ENCODE assay signal across 8 cellular contexts in the genomic region with DNA sequence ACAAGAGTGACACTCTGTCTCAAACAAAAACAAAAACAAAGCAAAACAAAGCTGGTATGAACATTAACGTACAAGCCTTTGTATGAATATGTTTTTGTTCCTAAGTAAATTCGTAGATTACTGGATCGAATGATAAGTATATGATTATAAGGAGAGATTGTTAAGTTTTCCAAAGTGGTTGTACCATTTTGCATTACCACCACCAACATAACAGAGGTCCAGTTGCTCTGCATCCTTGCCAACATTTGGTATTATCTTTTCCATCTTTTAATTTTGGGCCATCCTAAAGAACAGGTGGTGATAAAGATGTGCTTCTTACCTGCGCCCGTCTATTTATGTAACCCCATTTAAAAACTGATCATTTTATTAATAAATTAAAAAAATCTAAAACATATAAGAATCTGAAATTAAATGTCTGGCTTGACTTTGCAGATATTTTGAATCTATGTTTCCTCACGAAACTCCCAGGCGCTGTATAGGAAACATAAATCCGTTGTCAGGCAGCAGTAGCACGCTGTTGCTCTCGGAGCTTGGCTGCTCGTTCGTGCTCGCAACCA. TPM values are rescaled to one million over a fixed set of nuclear protein-coding genes. Genes with fewer than 3 reads are reported as not detected.
A peak's percentile ranks its signal among the peaks of the same experiment; 100 is the strongest.
DNase-seq lines count a peak whose midpoint lies in the region; ATAC-seq and TF ChIP-seq lines count a peak whose summit lies in the region.

No MANE protein-coding gene starts in this region.

- TF ChIP-seq POLR2A in GM19193 (IDR thresholded peaks at IDR 0.05; ENCODE audit: extremely low read depth, insufficient read depth, insufficient read length): peak; percentile 81

- peaks cover 14% of the 10 kb centered on the region for H3K4me1 ChIP-seq in RWPE2 (ENCODE audit: insufficient read depth, poor library complexity, severe bottlenecking)

- H3K4me3 ChIP-seq in RWPE2 (ENCODE audit: severe bottlenecking) (peak overlapping the region; percentile 80), fibroblast of mammary gland (ENCODE audit: control insufficient read depth, low read depth, low read length) (peak overlapping the region; percentile 73), skin epidermis (peak overlapping the region; percentile 78 to 100 (median 99))

- no peak for ATAC-seq in RWPE2 (ENCODE audit: low read depth)
- ATAC-seq in GM21381 (IDR thresholded peaks at IDR 0.05; ENCODE audit: unreplicated experiment): no peak
- ATAC-seq in left lobe of liver: no peak
- no peak for ATAC-seq in omental fat pad (ENCODE audit: low FRiP score)

- TF ChIP-seq CTCF in RWPE2 (IDR thresholded peaks at IDR 0.05; ENCODE audit: poor library complexity, severe bottlenecking) (no peak), fibroblast of mammary gland (conservative IDR thresholded peaks at IDR 0.05; ENCODE audit: control insufficient read depth, insufficient read depth, low read depth, low read length) (no peak), omental fat pad (IDR thresholded peaks at IDR 0.05) (no peak)

- no peaks in the 10 kb centered on the region for H3K9me3 ChIP-seq in RWPE2 (ENCODE audit: severe bottlenecking)

- DNase-seq in RWPE2 (ENCODE audit: low spot score) (no peak), fibroblast of mammary gland (ENCODE audit: low read depth) (no peak), left lobe of liver (ENCODE audit: low spot score) (no peak), omental fat pad (ENCODE audit: low spot score) (no peak), SIG-M5 treated with dmso at 0.1 percent for 504 hours (lab: John Stamatoyannopoulos, UW; ENCODE audit: unreplicated experiment) (no peak)

- H3K27me3 ChIP-seq in RWPE2 (ENCODE audit: insufficient read depth, poor library complexity, severe bottlenecking): no peaks in the 10 kb centered on the region

- H3K27ac ChIP-seq in RWPE2 (ENCODE audit: poor library complexity, severe bottlenecking) (peak overlapping the region; percentile 67), skin epidermis (peak overlapping the region in 20 of 21 experiments; percentile 43 to 99 (median 93))

- peaks cover 34% of the 10 kb centered on the region for H3K36me3 ChIP-seq in RWPE2 (ENCODE audit: low read depth)

RNA-seq across cellular contexts. Expression of a gene that starts 0.6 kb away (rescaled TPM):
- total RNA-seq in left lobe of liver: 7.9 TPM
- 10 to 100 TPM; 13.3 to 23.8 (median 14.6) TPM for total RNA-seq in omental fat pad
